Comparison of ENCODE assay signal across 1 cellular context in the genomic region with DNA sequence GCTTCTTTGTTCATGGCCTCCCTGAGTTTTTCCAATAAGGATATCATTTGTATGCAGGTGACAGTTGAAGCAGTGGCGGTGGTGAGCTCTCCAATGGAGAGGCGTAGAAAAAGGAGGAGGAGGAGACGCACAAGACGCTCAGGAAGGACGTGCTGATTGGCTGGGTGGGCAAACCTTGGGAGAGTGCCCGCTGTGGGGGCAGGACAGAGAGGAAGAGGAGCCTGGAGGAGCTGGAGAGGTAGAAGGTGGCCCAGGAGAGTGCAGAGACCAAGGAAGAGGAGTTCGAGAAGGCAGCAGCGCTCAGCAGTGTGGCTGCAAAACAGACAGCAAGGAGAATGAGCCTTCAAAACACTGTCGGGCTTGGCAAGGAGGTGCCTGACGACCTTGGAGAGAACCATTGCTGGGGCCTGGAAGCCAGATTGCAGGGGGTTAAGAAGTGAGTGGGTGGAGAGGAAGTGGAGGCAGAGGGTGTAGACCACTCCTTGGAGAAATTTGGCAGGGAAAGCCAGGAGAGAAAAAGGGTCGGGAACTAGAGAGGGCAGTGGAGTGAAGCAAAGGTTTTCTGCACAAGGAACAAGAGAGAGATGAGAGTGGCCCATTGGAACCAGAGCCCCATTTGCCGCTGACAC.
TF ChIP-seq lines count a peak whose summit lies in the region.

No MANE protein-coding gene starts in this region.

TF ChIP-seq in GM23338, 12 proteins besides CTCF, POLR2A, EP300 and RAD21 (continued from another document):
- TF ChIP-seq ZNF114 (CRISPR knock-in tag; IDR thresholded peaks at IDR 0.05) (no peak), EZH2 (IDR thresholded peaks at IDR 0.05; ENCODE audit: low read depth, unreplicated experiment) (no peak), EZH2phosphoT487 (IDR thresholded peaks at IDR 0.05; ENCODE audit: unreplicated experiment) (no peak), POLR2AphosphoS5 (IDR thresholded peaks at IDR 0.05; ENCODE audit: low read depth) (no peak), STAT1 (IDR thresholded peaks at IDR 0.05; ENCODE audit: unreplicated experiment) (no peak), NANOG (IDR thresholded peaks at IDR 0.05; ENCODE audit: borderline replicate concordance) (no peak), JUNB (IDR thresholded peaks at IDR 0.05; ENCODE audit: unreplicated experiment) (no peak), CREB1 (CRISPR knock-in tag; IDR thresholded peaks at IDR 0.05; ENCODE audit: low read depth) (no peak), ZNF331 (CRISPR knock-in tag; IDR thresholded peaks at IDR 0.05; ENCODE audit: low read depth) (no peak)
- TF ChIP-seq, protein P1, sequence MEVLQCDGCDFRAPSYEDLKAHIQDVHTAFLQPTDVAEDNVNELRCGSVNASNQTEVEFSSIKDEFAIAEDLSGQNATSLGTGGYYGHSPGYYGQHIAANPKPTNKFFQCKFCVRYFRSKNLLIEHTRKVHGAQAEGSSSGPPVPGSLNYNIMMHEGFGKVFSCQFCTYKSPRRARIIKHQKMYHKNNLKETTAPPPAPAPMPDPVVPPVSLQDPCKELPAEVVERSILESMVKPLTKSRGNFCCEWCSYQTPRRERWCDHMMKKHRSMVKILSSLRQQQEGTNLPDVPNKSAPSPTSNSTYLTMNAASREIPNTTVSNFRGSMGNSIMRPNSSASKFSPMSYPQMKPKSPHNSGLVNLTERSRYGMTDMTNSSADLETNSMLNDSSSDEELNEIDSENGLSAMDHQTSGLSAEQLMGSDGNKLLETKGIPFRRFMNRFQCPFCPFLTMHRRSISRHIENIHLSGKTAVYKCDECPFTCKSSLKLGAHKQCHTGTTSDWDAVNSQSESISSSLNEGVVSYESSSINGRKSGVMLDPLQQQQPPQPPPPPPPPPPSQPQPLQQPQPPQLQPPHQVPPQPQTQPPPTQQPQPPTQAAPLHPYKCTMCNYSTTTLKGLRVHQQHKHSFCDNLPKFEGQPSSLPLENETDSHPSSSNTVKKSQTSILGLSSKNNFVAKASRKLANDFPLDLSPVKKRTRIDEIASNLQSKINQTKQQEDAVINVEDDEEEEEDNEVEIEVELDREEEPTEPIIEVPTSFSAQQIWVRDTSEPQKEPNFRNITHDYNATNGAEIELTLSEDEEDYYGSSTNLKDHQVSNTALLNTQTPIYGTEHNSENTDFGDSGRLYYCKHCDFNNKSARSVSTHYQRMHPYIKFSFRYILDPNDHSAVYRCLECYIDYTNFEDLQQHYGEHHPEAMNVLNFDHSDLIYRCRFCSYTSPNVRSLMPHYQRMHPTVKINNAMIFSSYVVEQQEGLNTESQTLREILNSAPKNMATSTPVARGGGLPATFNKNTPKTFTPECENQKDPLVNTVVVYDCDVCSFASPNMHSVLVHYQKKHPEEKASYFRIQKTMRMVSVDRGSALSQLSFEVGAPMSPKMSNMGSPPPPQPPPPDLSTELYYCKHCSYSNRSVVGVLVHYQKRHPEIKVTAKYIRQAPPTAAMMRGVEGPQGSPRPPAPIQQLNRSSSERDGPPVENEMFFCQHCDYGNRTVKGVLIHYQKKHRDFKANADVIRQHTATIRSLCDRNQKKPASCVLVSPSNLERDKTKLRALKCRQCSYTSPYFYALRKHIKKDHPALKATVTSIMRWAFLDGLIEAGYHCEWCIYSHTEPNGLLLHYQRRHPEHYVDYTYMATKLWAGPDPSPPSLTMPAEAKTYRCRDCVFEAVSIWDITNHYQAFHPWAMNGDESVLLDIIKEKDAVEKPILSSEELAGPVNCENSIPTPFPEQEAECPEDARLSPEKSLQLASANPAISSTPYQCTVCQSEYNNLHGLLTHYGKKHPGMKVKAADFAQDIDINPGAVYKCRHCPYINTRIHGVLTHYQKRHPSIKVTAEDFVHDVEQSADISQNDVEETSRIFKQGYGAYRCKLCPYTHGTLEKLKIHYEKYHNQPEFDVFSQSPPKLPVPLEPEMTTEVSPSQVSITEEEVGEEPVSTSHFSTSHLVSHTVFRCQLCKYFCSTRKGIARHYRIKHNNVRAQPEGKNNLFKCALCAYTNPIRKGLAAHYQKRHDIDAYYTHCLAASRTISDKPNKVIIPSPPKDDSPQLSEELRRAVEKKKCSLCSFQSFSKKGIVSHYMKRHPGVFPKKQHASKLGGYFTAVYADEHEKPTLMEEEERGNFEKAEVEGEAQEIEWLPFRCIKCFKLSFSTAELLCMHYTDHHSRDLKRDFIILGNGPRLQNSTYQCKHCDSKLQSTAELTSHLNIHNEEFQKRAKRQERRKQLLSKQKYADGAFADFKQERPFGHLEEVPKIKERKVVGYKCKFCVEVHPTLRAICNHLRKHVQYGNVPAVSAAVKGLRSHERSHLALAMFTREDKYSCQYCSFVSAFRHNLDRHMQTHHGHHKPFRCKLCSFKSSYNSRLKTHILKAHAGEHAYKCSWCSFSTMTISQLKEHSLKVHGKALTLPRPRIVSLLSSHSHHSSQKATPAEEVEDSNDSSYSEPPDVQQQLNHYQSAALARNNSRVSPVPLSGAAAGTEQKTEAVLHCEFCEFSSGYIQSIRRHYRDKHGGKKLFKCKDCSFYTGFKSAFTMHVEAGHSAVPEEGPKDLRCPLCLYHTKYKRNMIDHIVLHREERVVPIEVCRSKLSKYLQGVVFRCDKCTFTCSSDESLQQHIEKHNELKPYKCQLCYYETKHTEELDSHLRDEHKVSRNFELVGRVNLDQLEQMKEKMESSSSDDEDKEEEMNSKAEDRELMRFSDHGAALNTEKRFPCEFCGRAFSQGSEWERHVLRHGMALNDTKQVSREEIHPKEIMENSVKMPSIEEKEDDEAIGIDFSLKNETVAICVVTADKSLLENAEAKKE (CRISPR knock-in tag; IDR thresholded peaks at IDR 0.05) = no peak
- TF ChIP-seq, protein P2, sequence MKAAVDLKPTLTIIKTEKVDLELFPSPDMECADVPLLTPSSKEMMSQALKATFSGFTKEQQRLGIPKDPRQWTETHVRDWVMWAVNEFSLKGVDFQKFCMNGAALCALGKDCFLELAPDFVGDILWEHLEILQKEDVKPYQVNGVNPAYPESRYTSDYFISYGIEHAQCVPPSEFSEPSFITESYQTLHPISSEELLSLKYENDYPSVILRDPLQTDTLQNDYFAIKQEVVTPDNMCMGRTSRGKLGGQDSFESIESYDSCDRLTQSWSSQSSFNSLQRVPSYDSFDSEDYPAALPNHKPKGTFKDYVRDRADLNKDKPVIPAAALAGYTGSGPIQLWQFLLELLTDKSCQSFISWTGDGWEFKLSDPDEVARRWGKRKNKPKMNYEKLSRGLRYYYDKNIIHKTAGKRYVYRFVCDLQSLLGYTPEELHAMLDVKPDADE (IDR thresholded peaks at IDR 0.05) = no peak
TF ChIP-seq in GM23338: peak in this region for 0.
